Comparison of ENCODE assay signal across 1 cellular context in genomic region chr2:177212895-177213856, GRCh38.
TF ChIP-seq lines count a peak whose summit lies in the region.

No MANE protein-coding gene starts in this region.

TF ChIP-seq in K562, 482 proteins besides CTCF, POLR2A, EP300 and RAD21 (continued from another document and continues in another):
- TF ChIP-seq, protein P1, sequence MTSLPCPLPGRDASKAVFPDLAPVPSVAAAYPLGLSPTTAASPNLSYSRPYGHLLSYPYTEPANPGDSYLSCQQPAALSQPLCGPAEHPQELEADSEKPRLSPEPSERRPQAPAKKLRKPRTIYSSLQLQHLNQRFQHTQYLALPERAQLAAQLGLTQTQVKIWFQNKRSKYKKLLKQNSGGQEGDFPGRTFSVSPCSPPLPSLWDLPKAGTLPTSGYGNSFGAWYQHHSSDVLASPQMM (CRISPR knock-in tag; IDR thresholded peaks at IDR 0.05), result no peak
- TF ChIP-seq ZNF253 (CRISPR knock-in tag; conservative IDR thresholded peaks at IDR 0.05) (no peak), HDAC1 (IDR thresholded peaks at IDR 0.05) (peak; percentile 44 to 68; a peak in 2 of 4 replicates), KDM4B (IDR thresholded peaks at IDR 0.05; ENCODE audit: borderline replicate concordance in 2 of 2, low read depth in 1 of 2) (peak in 1 of 2 experiments; percentile 82; a peak in 1 of 4 replicates), TCF7L2 (IDR thresholded peaks at IDR 0.05; ENCODE audit: low read depth, low read length) (no peak), SNRNP70 (optimal IDR thresholded peaks at IDR 0.05; ENCODE audit: low read depth, low read length) (no peak), DDX20 (tag; IDR thresholded peaks at IDR 0.05; ENCODE audit: low read depth) (no peak), ZNF584 (CRISPR knock-in tag; IDR thresholded peaks at IDR 0.05; ENCODE audit: low read depth) (0 out of 2 replicates have a peak, but pooled peaks have one; percentile 87), CTBP1 (IDR thresholded peaks at IDR 0.05; ENCODE audit: borderline replicate concordance) (no peak), SMAD1 (IDR thresholded peaks at IDR 0.05; ENCODE audit: low read depth, low read length, partially characterized antibody) (no peak), NFYB (IDR thresholded peaks at IDR 0.05; ENCODE audit: extremely low read depth, insufficient read length) (no peak), ZNF764 (CRISPR knock-in tag; IDR thresholded peaks at IDR 0.05; ENCODE audit: low read depth) (no peak), SP2 (IDR thresholded peaks at IDR 0.05; ENCODE audit: extremely low read depth, low read depth, low read length, poor library complexity, severe bottlenecking) (no peak), ZNF449 (CRISPR knock-in tag; IDR thresholded peaks at IDR 0.05) (no peak), ZBTB7A (IDR thresholded peaks at IDR 0.05; ENCODE audit: borderline replicate concordance, control insufficient read depth, low read depth, low read length) (peak; percentile 81), PCBP2 (IDR thresholded peaks at IDR 0.05; ENCODE audit: low read depth, low read length, poor library complexity, severe bottlenecking) (peak; percentile 94), POLR2B (IDR thresholded peaks at IDR 0.05; ENCODE audit: low read depth, partially characterized antibody) (no peak), HDAC6 (IDR thresholded peaks at IDR 0.05; ENCODE audit: low read depth, low read length) (no peak), MCM3 (IDR thresholded peaks at IDR 0.05) (no peak), MEF2A (IDR thresholded peaks at IDR 0.05; ENCODE audit: control insufficient read depth, low read depth, low read length) (no peak), PML (IDR thresholded peaks at IDR 0.05; ENCODE audit: low read length) (peak; percentile 2; the same call in 1 of the 2 replicates), KLF16 (IDR thresholded peaks at IDR 0.05) (no peak), MCM7 (IDR thresholded peaks at IDR 0.05) (no peak), DPF2 (IDR thresholded peaks at IDR 0.05) (peak; percentile 41; the same call in 1 of the 2 replicates), MEIS2 (IDR thresholded peaks at IDR 0.05; ENCODE audit: partially characterized antibody) (peak; percentile 69), ZNF133 (CRISPR knock-in tag; IDR thresholded peaks at IDR 0.05) (no peak), HNRNPUL1 (IDR thresholded peaks at IDR 0.05; ENCODE audit: low read length) (no peak; the same call in 1 of the 2 replicates), SRF (CRISPR knock-in tag; IDR thresholded peaks at IDR 0.05) (peak in 1 of 2 experiments; percentile 33; a peak in 1 of 4 replicates), KHSRP (IDR thresholded peaks at IDR 0.05) (no peak)
- TF ChIP-seq, protein P2, sequence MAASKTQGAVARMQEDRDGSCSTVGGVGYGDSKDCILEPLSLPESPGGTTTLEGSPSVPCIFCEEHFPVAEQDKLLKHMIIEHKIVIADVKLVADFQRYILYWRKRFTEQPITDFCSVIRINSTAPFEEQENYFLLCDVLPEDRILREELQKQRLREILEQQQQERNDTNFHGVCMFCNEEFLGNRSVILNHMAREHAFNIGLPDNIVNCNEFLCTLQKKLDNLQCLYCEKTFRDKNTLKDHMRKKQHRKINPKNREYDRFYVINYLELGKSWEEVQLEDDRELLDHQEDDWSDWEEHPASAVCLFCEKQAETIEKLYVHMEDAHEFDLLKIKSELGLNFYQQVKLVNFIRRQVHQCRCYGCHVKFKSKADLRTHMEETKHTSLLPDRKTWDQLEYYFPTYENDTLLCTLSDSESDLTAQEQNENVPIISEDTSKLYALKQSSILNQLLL (CRISPR knock-in tag; IDR thresholded peaks at IDR 0.05; ENCODE audit: borderline replicate concordance), result no peak
- TF ChIP-seq, protein P3, sequence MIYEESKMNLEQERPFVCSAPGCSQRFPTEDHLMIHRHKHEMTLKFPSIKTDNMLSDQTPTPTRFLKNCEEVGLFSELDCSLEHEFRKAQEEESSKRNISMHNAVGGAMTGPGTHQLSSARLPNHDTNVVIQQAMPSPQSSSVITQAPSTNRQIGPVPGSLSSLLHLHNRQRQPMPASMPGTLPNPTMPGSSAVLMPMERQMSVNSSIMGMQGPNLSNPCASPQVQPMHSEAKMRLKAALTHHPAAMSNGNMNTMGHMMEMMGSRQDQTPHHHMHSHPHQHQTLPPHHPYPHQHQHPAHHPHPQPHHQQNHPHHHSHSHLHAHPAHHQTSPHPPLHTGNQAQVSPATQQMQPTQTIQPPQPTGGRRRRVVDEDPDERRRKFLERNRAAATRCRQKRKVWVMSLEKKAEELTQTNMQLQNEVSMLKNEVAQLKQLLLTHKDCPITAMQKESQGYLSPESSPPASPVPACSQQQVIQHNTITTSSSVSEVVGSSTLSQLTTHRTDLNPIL (CRISPR knock-in tag; IDR thresholded peaks at IDR 0.05), result no peak
- TF ChIP-seq, protein P4, sequence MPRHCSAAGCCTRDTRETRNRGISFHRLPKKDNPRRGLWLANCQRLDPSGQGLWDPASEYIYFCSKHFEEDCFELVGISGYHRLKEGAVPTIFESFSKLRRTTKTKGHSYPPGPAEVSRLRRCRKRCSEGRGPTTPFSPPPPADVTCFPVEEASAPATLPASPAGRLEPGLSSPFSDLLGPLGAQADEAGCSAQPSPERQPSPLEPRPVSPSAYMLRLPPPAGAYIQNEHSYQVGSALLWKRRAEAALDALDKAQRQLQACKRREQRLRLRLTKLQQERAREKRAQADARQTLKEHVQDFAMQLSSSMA (CRISPR knock-in tag; IDR thresholded peaks at IDR 0.05), result 0 out of 2 replicates have a peak, but pooled peaks have one; percentile 74
- TF ChIP-seq, protein P5, sequence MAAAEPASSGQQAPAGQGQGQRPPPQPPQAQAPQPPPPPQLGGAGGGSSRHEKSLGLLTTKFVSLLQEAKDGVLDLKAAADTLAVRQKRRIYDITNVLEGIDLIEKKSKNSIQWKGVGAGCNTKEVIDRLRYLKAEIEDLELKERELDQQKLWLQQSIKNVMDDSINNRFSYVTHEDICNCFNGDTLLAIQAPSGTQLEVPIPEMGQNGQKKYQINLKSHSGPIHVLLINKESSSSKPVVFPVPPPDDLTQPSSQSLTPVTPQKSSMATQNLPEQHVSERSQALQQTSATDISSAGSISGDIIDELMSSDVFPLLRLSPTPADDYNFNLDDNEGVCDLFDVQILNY (CRISPR knock-in tag; IDR thresholded peaks at IDR 0.05), result no peak
- TF ChIP-seq, protein P6, sequence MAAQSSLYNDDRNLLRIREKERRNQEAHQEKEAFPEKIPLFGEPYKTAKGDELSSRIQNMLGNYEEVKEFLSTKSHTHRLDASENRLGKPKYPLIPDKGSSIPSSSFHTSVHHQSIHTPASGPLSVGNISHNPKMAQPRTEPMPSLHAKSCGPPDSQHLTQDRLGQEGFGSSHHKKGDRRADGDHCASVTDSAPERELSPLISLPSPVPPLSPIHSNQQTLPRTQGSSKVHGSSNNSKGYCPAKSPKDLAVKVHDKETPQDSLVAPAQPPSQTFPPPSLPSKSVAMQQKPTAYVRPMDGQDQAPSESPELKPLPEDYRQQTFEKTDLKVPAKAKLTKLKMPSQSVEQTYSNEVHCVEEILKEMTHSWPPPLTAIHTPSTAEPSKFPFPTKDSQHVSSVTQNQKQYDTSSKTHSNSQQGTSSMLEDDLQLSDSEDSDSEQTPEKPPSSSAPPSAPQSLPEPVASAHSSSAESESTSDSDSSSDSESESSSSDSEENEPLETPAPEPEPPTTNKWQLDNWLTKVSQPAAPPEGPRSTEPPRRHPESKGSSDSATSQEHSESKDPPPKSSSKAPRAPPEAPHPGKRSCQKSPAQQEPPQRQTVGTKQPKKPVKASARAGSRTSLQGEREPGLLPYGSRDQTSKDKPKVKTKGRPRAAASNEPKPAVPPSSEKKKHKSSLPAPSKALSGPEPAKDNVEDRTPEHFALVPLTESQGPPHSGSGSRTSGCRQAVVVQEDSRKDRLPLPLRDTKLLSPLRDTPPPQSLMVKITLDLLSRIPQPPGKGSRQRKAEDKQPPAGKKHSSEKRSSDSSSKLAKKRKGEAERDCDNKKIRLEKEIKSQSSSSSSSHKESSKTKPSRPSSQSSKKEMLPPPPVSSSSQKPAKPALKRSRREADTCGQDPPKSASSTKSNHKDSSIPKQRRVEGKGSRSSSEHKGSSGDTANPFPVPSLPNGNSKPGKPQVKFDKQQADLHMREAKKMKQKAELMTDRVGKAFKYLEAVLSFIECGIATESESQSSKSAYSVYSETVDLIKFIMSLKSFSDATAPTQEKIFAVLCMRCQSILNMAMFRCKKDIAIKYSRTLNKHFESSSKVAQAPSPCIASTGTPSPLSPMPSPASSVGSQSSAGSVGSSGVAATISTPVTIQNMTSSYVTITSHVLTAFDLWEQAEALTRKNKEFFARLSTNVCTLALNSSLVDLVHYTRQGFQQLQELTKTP (IDR thresholded peaks at IDR 0.05; ENCODE audit: low read depth in 1 of 2, partially characterized antibody in 2 of 2), result peak; percentile 9 to 55
- TF ChIP-seq, protein P7, sequence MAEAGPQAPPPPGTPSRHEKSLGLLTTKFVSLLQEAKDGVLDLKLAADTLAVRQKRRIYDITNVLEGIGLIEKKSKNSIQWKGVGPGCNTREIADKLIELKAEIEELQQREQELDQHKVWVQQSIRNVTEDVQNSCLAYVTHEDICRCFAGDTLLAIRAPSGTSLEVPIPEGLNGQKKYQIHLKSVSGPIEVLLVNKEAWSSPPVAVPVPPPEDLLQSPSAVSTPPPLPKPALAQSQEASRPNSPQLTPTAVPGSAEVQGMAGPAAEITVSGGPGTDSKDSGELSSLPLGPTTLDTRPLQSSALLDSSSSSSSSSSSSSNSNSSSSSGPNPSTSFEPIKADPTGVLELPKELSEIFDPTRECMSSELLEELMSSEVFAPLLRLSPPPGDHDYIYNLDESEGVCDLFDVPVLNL (CRISPR knock-in tag; IDR thresholded peaks at IDR 0.05; ENCODE audit: low read depth), result peak; percentile 70; the same call in 1 of the 2 replicates
- TF ChIP-seq, protein P8, sequence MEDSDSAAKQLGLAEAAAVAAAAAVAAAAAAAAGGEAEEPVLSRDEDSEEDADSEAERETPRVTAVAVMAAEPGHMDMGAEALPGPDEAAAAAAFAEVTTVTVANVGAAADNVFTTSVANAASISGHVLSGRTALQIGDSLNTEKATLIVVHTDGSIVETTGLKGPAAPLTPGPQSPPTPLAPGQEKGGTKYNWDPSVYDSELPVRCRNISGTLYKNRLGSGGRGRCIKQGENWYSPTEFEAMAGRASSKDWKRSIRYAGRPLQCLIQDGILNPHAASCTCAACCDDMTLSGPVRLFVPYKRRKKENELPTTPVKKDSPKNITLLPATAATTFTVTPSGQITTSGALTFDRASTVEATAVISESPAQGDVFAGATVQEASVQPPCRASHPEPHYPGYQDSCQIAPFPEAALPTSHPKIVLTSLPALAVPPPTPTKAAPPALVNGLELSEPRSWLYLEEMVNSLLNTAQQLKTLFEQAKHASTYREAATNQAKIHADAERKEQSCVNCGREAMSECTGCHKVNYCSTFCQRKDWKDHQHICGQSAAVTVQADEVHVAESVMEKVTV (CRISPR knock-in tag; IDR thresholded peaks at IDR 0.05), result no peak
